8 cellular contexts compared by ENCODE assay signal in the genomic region with DNA sequence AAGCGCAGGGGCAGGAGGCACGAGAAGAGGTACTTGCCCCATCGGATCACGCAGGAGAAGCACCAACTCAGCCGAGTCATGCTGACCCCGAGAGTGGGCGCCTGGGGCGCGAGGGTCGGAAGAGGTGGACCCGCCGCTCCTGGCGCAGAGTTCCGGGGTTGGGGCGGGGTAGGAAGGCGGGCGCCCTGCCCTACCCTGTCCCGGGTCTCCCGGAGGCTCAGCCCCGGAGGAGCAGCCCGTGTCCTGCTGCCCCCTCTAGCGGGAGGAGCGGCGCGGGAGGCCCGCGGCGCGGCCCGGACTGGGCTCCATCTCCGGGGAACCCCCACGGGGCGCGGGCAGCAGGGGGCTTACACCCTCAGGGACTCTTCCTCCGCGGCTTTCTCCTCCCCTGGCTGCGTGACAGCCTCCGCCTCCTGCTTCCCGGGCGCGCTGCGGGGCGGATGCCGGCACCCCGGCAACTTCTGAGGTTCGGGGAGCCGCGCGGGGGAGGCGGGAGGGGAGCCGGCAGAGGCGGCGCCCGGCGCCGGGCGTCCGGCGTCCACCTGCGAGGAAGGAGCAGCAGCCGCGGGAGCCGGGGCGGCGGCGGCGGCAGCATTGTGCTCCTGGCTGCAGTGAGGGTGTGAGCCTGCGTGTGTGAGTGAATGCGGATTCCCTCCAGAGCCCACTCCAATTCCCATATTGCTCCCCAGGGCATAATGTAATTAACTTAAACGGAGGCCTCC. TPM values are rescaled to one million over a fixed set of nuclear protein-coding genes. Genes with fewer than 3 reads are reported as not detected.
DNase-seq lines count a peak whose midpoint lies in the region; ATAC-seq and TF ChIP-seq lines count a peak whose summit lies in the region.

No MANE protein-coding gene starts in this region.

- peak overlapping the region; percentile 78 for H3K9ac ChIP-seq in SK-N-MC (ENCODE audit: insufficient read length)
- H3K9ac ChIP-seq in mammary epithelial cell (ENCODE audit: insufficient read depth, low read length), result no peak overlapping the region

- H3K9me3 ChIP-seq in SK-N-MC (ENCODE audit: low read depth, low read length) (no peaks in the 10 kb centered on the region), mammary epithelial cell (replicated peaks; ENCODE audit: insufficient read depth, low read length) (no peaks in the 10 kb centered on the region)

- peaks cover 19% of the 10 kb centered on the region for H3K27me3 ChIP-seq in mammary epithelial cell (ENCODE audit: insufficient read depth, low read length)

- BruUV-seq in mammary epithelial cell (replicated peaks; lab: Mats Ljungman, UMichigan), result no TSS peak

- H3K4me2 ChIP-seq in mammary epithelial cell (ENCODE audit: insufficient read depth, low read depth, low read length), result peak overlapping the region; percentile 92

- peak overlapping the region; percentile 70 for H2AFZ ChIP-seq in mammary epithelial cell (ENCODE audit: low read depth, low read length)

- H3K79me2 ChIP-seq in mammary epithelial cell (ENCODE audit: insufficient read depth, low read length), result no peaks in the 10 kb centered on the region

- H3K36me3 ChIP-seq in SK-N-MC (ENCODE audit: insufficient read depth, low read length), result peaks cover 8% of the 10 kb centered on the region
- no peaks in the 10 kb centered on the region for H3K36me3 ChIP-seq in mammary epithelial cell (ENCODE audit: insufficient read depth, low read length)

- peak; percentile 22 to 58 for TF ChIP-seq CTCF in mammary epithelial cell (conservative IDR thresholded peaks at IDR 0.05 in 1 of 2, IDR thresholded peaks at IDR 0.05 in 1 of 2; ENCODE audit: extremely low read depth in 1 of 2, insufficient read depth in 1 of 2, low read depth in 1 of 2, low read length in 2 of 2)

- no peaks in the 10 kb centered on the region for H4K20me1 ChIP-seq in mammary epithelial cell (ENCODE audit: insufficient read depth, low read length)

- 3% methylated on average over 6 of the region's 70 CpGs for WGBS in mammary epithelial cell (ENCODE audit: low coverage, missing lambda C conversion rate)

- peak overlapping the region; percentile 93 for H3K27ac ChIP-seq in SK-N-MC
- H3K27ac ChIP-seq in mammary epithelial cell (ENCODE audit: insufficient read depth, low read depth, low read length), result no peak overlapping the region

- in situ Hi-C loops in mammary epithelial cell (cut with MboI; ENCODE audit: low sequenced_read_pairs in 2 of 2), result no loop called here

- H3K4me1 ChIP-seq in mammary epithelial cell (ENCODE audit: insufficient read depth, low read length), result peaks cover 7% of the 10 kb centered on the region

- dilution Hi-C loops in mammary epithelial cell (cut with HindIII; ENCODE audit: low sequenced_read_pairs), result no loop called here

- intact Hi-C loops in mammary epithelial cell (cut with micrococcal nuclease) (no loop called here), left colon (cut with DNase I, micrococcal nuclease) (no loop called here)

- CTCF ChIA-PET in mammary epithelial cell (lab: Charles Lee; ENCODE audit: low non-redundant PET), result no interaction called here

- ATAC-seq in GM21390 (IDR thresholded peaks at IDR 0.05; ENCODE audit: unreplicated experiment), result peak; percentile 50
- ATAC-seq in left colon, result peak; percentile 72
- no peak for ATAC-seq in HG02840 (IDR thresholded peaks at IDR 0.05; ENCODE audit: low FRiP score, unreplicated experiment)

- H3K4me3 ChIP-seq in SK-N-MC, result peak overlapping the region; percentile 91
- peak overlapping the region; percentile 32 to 40 (median 33) for H3K4me3 ChIP-seq in mammary epithelial cell (replicated peaks in 1 of 3; ENCODE audit: insufficient read depth in 1 of 3, low read depth in 2 of 3, low read length in 3 of 3)

- DNase-seq in AG20443 (ENCODE audit: low spot score) (peak; percentile 91), SK-N-MC (ENCODE audit: low read depth, low spot score) (no peak), mammary epithelial cell (peak; percentile 19), left colon (peak in 1 of 2 donors; percentile 49), superior temporal gyrus (ENCODE audit: extremely low spot score) (no peak)
- DNase-seq in stimulated activated CD8-positive, alpha-beta memory T cell treated with anti-CD3 and anti-CD28 coated beads, Interleukin-4, amount 100 ng/mL, for 48 hours, result peak; percentile 51

RNA-seq across cellular contexts. Expression of gene TNS1, which starts 7.5 kb away (rescaled TPM):
- total RNA-seq in mammary epithelial cell (10 to 100 TPM in 1 of 2 donors, under 1 TPM in 1; 0.80 to 20.0 TPM), left colon (100 to 1,000 TPM in 1 of 2 donors, 10 to 100 TPM in 1; 27.8 to 149 TPM)
- 0.46 TPM for polyA plus RNA-seq in mammary epithelial cell
- 11.9 TPM for polyA minus RNA-seq in mammary epithelial cell

RNA-seq across cellular contexts. Expression of gene RUFY4, which starts 58.8 kb away (rescaled TPM):
- total RNA-seq in mammary epithelial cell, result not detected
- not detected for polyA plus RNA-seq in mammary epithelial cell
- not detected for polyA minus RNA-seq in mammary epithelial cell
- total RNA-seq in left colon, result under 1 TPM; 0.28 to 0.76 TPM

Comparison
In these comparisons a context has a peak if more than half of its experiments do, and no peak if none do; other contexts are left out.
1. DNase-seq: peak in AG20443 (single experiment), mammary epithelial cell (single experiment) and stimulated activated CD8-positive, alpha-beta memory T cell treated with anti-CD3 and anti-CD28 coated beads, Interleukin-4, amount 100 ng/mL, for 48 hours (single experiment); none in SK-N-MC (single experiment) and superior temporal gyrus (single experiment).